Comparison of ENCODE assay signal across 8 cellular contexts in the genomic region with DNA sequence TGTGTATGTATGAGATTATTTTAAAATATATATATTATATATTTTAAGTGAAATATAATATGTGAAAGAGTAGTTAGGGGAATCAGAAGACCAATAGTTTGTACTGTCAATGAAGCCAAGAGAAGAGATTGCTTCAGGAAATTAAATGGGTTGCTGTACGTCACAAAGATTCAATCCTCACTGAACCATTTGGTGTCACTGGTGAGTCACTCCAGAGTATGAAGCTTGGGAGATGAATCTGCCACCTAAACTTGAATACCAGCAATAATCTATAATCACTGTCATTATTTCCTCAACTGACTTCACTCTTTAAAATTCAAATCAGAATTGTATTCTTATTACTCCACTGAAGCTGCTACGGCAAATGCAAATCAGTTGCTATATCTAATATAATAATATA. TPM values are rescaled to one million over a fixed set of nuclear protein-coding genes. Genes with fewer than 3 reads are reported as not detected.
DNase-seq lines count a peak whose midpoint lies in the region.

No MANE protein-coding gene starts in this region.

- DNase-seq in COLO668 (lab: John Stamatoyannopoulos, UW; ENCODE audit: unreplicated experiment) = peak; percentile 7
- DNase-seq in HCEC 1CT = peak; percentile 71
- DNase-seq in OCI-M1 (lab: John Stamatoyannopoulos, UW) = peak; percentile 76
- peak; percentile 15 for DNase-seq in glomerular visceral epithelial cell (ENCODE audit: extremely low spot score)
- no peak for DNase-seq in activated CD4-positive, alpha-beta T cell treated with anti-CD3 and anti-CD28 coated beads, Interleukin-2, amount 50 U/mL, for 48 hours
- DNase-seq in mucosa of gallbladder (ENCODE audit: low spot score) = no peak
- DNase-seq in NCI-H446 treated with DMSO at 0.1 percent for 48 hours (lab: John Stamatoyannopoulos, UW) = no peak
- no peak for DNase-seq in activated CD4-positive, alpha-beta T cell treated with anti-CD3 and anti-CD28 coated beads, Interleukin-2, amount 50 U/mL, for 1 hour

RNA-seq across cellular contexts. Expression of gene SCN9A, which starts 41.9 kb away (rescaled TPM):
- total RNA-seq in mucosa of gallbladder = 6.8 TPM

Comparison
In these comparisons a context has a peak if more than half of its experiments do, and no peak if none do; other contexts are left out.
1. DNase-seq: peak in COLO668 (single experiment), HCEC 1CT (single experiment), OCI-M1 (single experiment) and glomerular visceral epithelial cell (single experiment); none in activated CD4-positive, alpha-beta T cell treated with anti-CD3 and anti-CD28 coated beads, Interleukin-2, amount 50 U/mL, for 48 hours (0 of 2), mucosa of gallbladder (single experiment), NCI-H446 treated with DMSO at 0.1 percent for 48 hours (single experiment) and activated CD4-positive, alpha-beta T cell treated with anti-CD3 and anti-CD28 coated beads, Interleukin-2, amount 50 U/mL, for 1 hour (single experiment).